26 cellular contexts compared by ENCODE assay signal in the genomic region with DNA sequence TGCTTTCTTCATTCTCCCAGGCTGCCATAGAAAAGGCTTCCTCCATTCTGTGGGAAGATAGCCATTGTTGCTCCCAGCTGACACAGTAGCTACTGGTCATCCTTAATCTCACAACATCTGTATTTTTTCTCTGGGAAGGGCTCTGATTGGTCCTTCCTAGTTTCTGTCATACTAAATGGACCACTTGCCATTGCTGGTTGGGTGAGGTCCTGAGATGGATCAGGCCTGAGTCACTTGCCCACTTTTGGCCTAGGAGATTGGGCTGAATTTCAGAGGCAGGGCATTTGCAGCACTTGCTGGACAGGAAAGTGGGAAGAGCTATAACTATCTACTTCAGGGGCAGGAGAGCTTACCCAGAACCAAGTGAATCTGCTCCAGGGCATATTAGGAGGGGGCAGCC.
"Had no signal": no experiment of that assay in that cellular context is flagged by ENCODE, and none has a peak within 500 bp of the region (broad histone marks: within the 10 kb centered on the region; RNA-seq: fewer than 3 reads in every experiment).

No MANE protein-coding gene starts in this region.

- H3K4me1 ChIP-seq: adrenal gland, ascending aorta, lower lobe of right lung, prostate gland, upper lobe of left lung had no signal

- H3K4me3 Mint-ChIP-seq: activated naive CD8-positive, alpha-beta T cell; activated T-cell treated with anti-CD3 and anti-CD28 coated beads, Interleukin-2, amount 50 U/mL, for 4 hours; central memory CD8-positive, alpha-beta T cell; endodermal cell; natural killer cell; WTC11 had no signal

- H3K27me3 ChIP-seq: adrenal gland, ascending aorta, brain microvascular endothelial cell, ovary, right atrium auricular region, upper lobe of left lung had no signal

- H3K27ac Mint-ChIP-seq: activated naive CD8-positive, alpha-beta T cell; activated T-helper 2 cell treated with anti-CD3 and anti-CD28 coated beads, Interferon-gamma antibody, Interleukin-2, Interleukin-4, amounts not matched to agents 10 μg/mL and 5 μg/mL and 100 μg/mL, durations not matched to agents 14 hours and 24 hours and 36 hours; endodermal cell; natural killer cell; WTC11 had no signal

- H3K4me1 Mint-ChIP-seq: central memory CD8-positive, alpha-beta T cell; natural killer cell had no signal

- ATAC-seq: activated T-cell treated with anti-CD3 and anti-CD28 coated beads, Interleukin-2, amount 50 U/mL, for 4 hours; lower lobe of right lung; natural killer cell; WTC11 had no signal

- H3K4me3 ChIP-seq: adrenal gland, ascending aorta, coronary artery, lower lobe of right lung, ovary, prostate gland, right atrium auricular region, thoracic aorta, upper lobe of left lung had no signal

- DNase-seq: activated CD4-positive, alpha-beta T cell treated with anti-CD3 and anti-CD28 coated beads, Interleukin-2, amount 50 U/mL, for 4 hours; activated CD8-positive, alpha-beta memory T cell treated with anti-CD3 and anti-CD28 coated beads for 24 hours; activated CD8-positive, alpha-beta memory T cell treated with anti-CD3 and anti-CD28 coated beads, Interleukin-2, amount 50 U/mL, for 4 hours; activated naive CD4-positive, alpha-beta T cell; activated T-cell treated with anti-CD3 and anti-CD28 coated beads, Interleukin-2, amount 50 U/mL, for 4 hours; adrenal gland; brain microvascular endothelial cell; endodermal cell; kidney; lower lobe of right lung; natural killer cell; ovary; stimulated activated CD4-positive, alpha-beta T cell treated with anti-CD3 and anti-CD28 coated beads, Interleukin-4, amount 100 ng/mL, for 24 hours; stimulated activated naive CD4-positive, alpha-beta T cell treated with Interleukin-2 at 50 U/mL for 16 hours; T-helper 1 cell; T-helper 9 cell; upper lobe of left lung had no signal

- H3K9me3 ChIP-seq: adrenal gland, ascending aorta, lower lobe of right lung, ovary, prostate gland, right atrium auricular region, thoracic aorta, upper lobe of left lung had no signal

- H3K36me3 ChIP-seq: adrenal gland, ascending aorta, brain microvascular endothelial cell, lower lobe of right lung, ovary, prostate gland, right atrium auricular region, thoracic aorta, upper lobe of left lung had no signal

- H3K27ac ChIP-seq: adrenal gland, ascending aorta, brain microvascular endothelial cell, coronary artery, lower lobe of right lung, ovary, prostate gland, thoracic aorta, upper lobe of left lung had no signal

- H3K36me3 Mint-ChIP-seq: activated naive CD8-positive, alpha-beta T cell; natural killer cell; WTC11 had no signal
